In genomic region chr13:36533806-36534205, GRCh38 we compare ENCODE assay signal across 18 cellular contexts.
DNase-seq lines count a peak whose midpoint lies in the region; ATAC-seq, FAIRE-seq and TF ChIP-seq lines count a peak whose summit lies in the region.
"Had no signal": no experiment of that assay in that cellular context is flagged by ENCODE, and none has a peak within 500 bp of the region (broad histone marks: within the 10 kb centered on the region; RNA-seq: fewer than 3 reads in every experiment).

No MANE protein-coding gene starts in this region.

- no peak overlapping the region for H3K9ac ChIP-seq in keratinocyte (ENCODE audit: control insufficient read depth, extremely low read depth, insufficient read depth, low read length)

- H3K27ac ChIP-seq in keratinocyte (ENCODE audit: control insufficient read depth, insufficient read depth, low read length), result no peak overlapping the region
- H3K27ac ChIP-seq: dorsolateral prefrontal cortex, heart left ventricle, suprapubic skin had no signal

- H3K4me3 ChIP-seq in keratinocyte (ENCODE audit: control insufficient read depth in 2 of 3, extremely low read depth in 1 of 3, insufficient read depth in 2 of 3, low read depth in 1 of 3, low read length in 3 of 3), result no peak overlapping the region
- H3K4me3 ChIP-seq: dorsolateral prefrontal cortex, heart left ventricle, suprapubic skin had no signal

- H2AFZ ChIP-seq in keratinocyte (ENCODE audit: control insufficient read depth, low read length), result no peak overlapping the region

- H3K4me1 ChIP-seq in keratinocyte (ENCODE audit: control insufficient read depth, extremely low read depth, insufficient read depth, low read length), result peaks cover 23% of the 10 kb centered on the region

- H3K9me1 ChIP-seq in keratinocyte (ENCODE audit: control insufficient read depth, extremely low read depth, insufficient read depth, low read length), result no peaks in the 10 kb centered on the region

- no peak for TF ChIP-seq CTCF in keratinocyte (optimal IDR thresholded peaks at IDR 0.05 in 1 of 3, IDR thresholded peaks at IDR 0.05 in 1 of 3, conservative IDR thresholded peaks at IDR 0.05 in 1 of 3; ENCODE audit: extremely low read depth in 1 of 3, insufficient read depth in 2 of 3, low read length in 3 of 3)

- dilution Hi-C loops in keratinocyte (cut with MboI; ENCODE audit: extremely low pct_ligation_motif_present, low sequenced_read_pairs), result no loop called here

- no peaks in the 10 kb centered on the region for H3K36me3 ChIP-seq in keratinocyte (ENCODE audit: control insufficient read depth in 2 of 2, extremely low read depth in 1 of 2, insufficient read depth in 2 of 2, low read length in 2 of 2)
- H3K36me3 ChIP-seq: heart left ventricle, suprapubic skin had no signal

- peak overlapping the region; percentile 25 for H3K4me2 ChIP-seq in keratinocyte (ENCODE audit: control insufficient read depth, extremely low read depth, insufficient read depth, low read depth, low read length)

- no peak for ATAC-seq in GM19455 (IDR thresholded peaks at IDR 0.05; ENCODE audit: unreplicated experiment)
- ATAC-seq: CD8-positive, alpha-beta T cell; heart left ventricle; right cardiac atrium had no signal

- peak; percentile 43 for DNase-seq in DMS153 treated with DMSO at 0.1 percent for 48 hours (lab: John Stamatoyannopoulos, UW; ENCODE audit: unreplicated experiment)
- DNase-seq in NCI-H146 (lab: John Stamatoyannopoulos, UW), result peak; percentile 69
- peak; percentile 97 to 98 for DNase-seq in dermis microvascular lymphatic vessel endothelial cell (ENCODE audit: low read depth in 2 of 2)
- peak; percentile 26 for DNase-seq in keratinocyte (ENCODE audit: low read depth, low spot score)
- no peak for DNase-seq in HTR-8/SVneo (ENCODE audit: insufficient read length, low spot score)
- no peak for DNase-seq in NCI-H2029 (lab: John Stamatoyannopoulos, UW)
- DNase-seq in AG08395 (ENCODE audit: low spot score), result no peak
- DNase-seq: activated CD4-positive, alpha-beta T cell treated with anti-CD3 and anti-CD28 coated beads, Interleukin-2, amount 10 ng/mL, durations not matched to agents 7 days and 5 days; activated effector memory CD4-positive, alpha-beta T cell treated with anti-CD3 and anti-CD28 coated beads, Interleukin-2, amount 50 U/mL, for 16 hours; CD8-positive, alpha-beta T cell; dorsolateral prefrontal cortex; heart left ventricle; NCI-H2227 treated with DMSO at 0.1 percent for 48 hours; right cardiac atrium; SW 1271 had no signal

- H3K9me3 ChIP-seq in keratinocyte (ENCODE audit: control insufficient read depth, low read depth, low read length), result no peaks in the 10 kb centered on the region
- H3K9me3 ChIP-seq: suprapubic skin had no signal

- H4K20me1 ChIP-seq in keratinocyte (ENCODE audit: control insufficient read depth, extremely low read depth, insufficient read depth, low read length), result no peaks in the 10 kb centered on the region

- H3K79me2 ChIP-seq in keratinocyte (ENCODE audit: control insufficient read depth, insufficient read depth, low read length), result no peaks in the 10 kb centered on the region

- FAIRE-seq in keratinocyte (lab: Jason Lieb, UNC) (peak; percentile 70), HTR-8/SVneo (lab: Jason Lieb, UNC) (no peak)
- FAIRE-seq: TTC549 had no signal

- H3K27me3 ChIP-seq in keratinocyte (ENCODE audit: control insufficient read depth, extremely low read depth, insufficient read depth, low read length), result no peaks in the 10 kb centered on the region
- H3K27me3 ChIP-seq: heart left ventricle, suprapubic skin had no signal

Comparison
In these comparisons a context has a peak if more than half of its experiments do, and no peak if none do; other contexts are left out.
1. DNase-seq: peak in DMS153 treated with DMSO at 0.1 percent for 48 hours (single experiment), NCI-H146 (single experiment), dermis microvascular lymphatic vessel endothelial cell (2 of 2) and keratinocyte (single experiment); none in HTR-8/SVneo (single experiment), NCI-H2029 (single experiment) and AG08395 (single experiment).